ENCODE assay signal across 8 cellular contexts in the genomic region with DNA sequence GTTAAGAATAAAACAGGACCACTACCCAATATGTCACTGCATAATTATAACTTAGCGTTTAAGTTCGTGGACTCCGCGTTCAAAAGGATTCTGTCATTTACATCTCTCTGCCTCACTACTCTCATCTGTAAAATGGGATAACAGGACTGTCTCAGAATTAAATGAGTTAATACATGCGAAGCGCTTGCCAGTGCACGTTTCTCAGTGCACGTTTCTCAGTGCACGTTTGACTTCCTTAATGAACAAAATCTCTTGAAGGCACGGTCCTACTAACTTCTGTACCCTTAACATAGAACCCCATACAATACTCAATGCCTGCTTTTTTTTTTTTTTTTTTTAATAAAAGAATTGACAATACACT. TPM values are rescaled to one million over a fixed set of nuclear protein-coding genes. Genes with fewer than 3 reads are reported as not detected.
DNase-seq lines count a peak whose midpoint lies in the region; ATAC-seq, FAIRE-seq and TF ChIP-seq lines count a peak whose summit lies in the region.

No MANE protein-coding gene starts in this region.

- no peak for TF ChIP-seq CTCF in Peyer's patch (IDR thresholded peaks at IDR 0.05)
- no peak for TF ChIP-seq CTCF in esophagus muscularis mucosa (IDR thresholded peaks at IDR 0.05)
- no peak for TF ChIP-seq CTCF in pancreas (IDR thresholded peaks at IDR 0.05)
- TF ChIP-seq CTCF in GM13977 (IDR thresholded peaks at IDR 0.05; ENCODE audit: extremely low read depth, insufficient read depth, missing control alignments), result no peak

- H3K27ac ChIP-seq in Peyer's patch (peak overlapping the region; percentile 89 to 99 (median 94)), esophagus muscularis mucosa (replicated peaks in 1 of 4) (peak overlapping the region; percentile 91 to 97 (median 94)), pancreas (peak overlapping the region; percentile 90 to 98 (median 93))

- intact Hi-C loops in esophagus muscularis mucosa (cut with DNase I), result loop anchor here (10.0 kb wide), 1 partner anchor 177 kb away; no protein-coding TSS in a partner anchor
- intact Hi-C loops in pancreas (cut with DNase I), result no loop called here

- FAIRE-seq in pancreas (lab: Jason Lieb, UNC), result no peak

- peaks cover 0 to 10% (median 2%) of the 10 kb centered on the region in 4 donors for H3K4me1 ChIP-seq in Peyer's patch
- H3K4me1 ChIP-seq in esophagus muscularis mucosa, result peaks cover 16 to 26% (median 21%) of the 10 kb centered on the region in 4 donors
- peaks cover 0 to 7% (median 4%) of the 10 kb centered on the region in 3 donors for H3K4me1 ChIP-seq in pancreas

- peak; percentile 73 for DNase-seq in SIG-M5 treated with dmso at 0.1 percent for 504 hours (lab: John Stamatoyannopoulos, UW; ENCODE audit: unreplicated experiment)
- DNase-seq in SIG-M5 (lab: John Stamatoyannopoulos, UW), result no peak
- no peak for DNase-seq in Peyer's patch
- DNase-seq in esophagus muscularis mucosa (ENCODE audit: extremely low spot score), result no peak
- no peak for DNase-seq in pancreas
- no peak for DNase-seq in GM13977 (ENCODE audit: low spot score)
- DNase-seq in superior temporal gyrus (ENCODE audit: extremely low spot score), result no peak

- in situ Hi-C loops in GM13977 (cut with MboI; ENCODE audit: low pct_unique_long_range_greater_than_20kb, low sequenced_read_pairs, unreplicated experiment), result no loop called here

- WGBS in esophagus muscularis mucosa, result 9% methylated on average over 10 of the region's 10 CpGs
- 5% methylated on average over 10 of the region's 10 CpGs for WGBS in pancreas, 2 donors

- H3K9me3 ChIP-seq in Peyer's patch (no peaks in the 10 kb centered on the region), esophagus muscularis mucosa (no peaks in the 10 kb centered on the region), pancreas (no peaks in the 10 kb centered on the region)

- H3K36me3 ChIP-seq in Peyer's patch (peaks cover 0 to 8% (median 0%) of the 10 kb centered on the region in 3 donors), esophagus muscularis mucosa (peaks cover 0 to 17% (median 11%) of the 10 kb centered on the region in 4 donors), pancreas (no peaks in the 10 kb centered on the region)

- peak in 1 of 2 donors; percentile 6 for TF ChIP-seq POLR2A in Peyer's patch (IDR thresholded peaks at IDR 0.05)
- no peak for TF ChIP-seq POLR2A in esophagus muscularis mucosa (IDR thresholded peaks at IDR 0.05; ENCODE audit: low read depth)

- no peak for TF ChIP-seq EP300 in esophagus muscularis mucosa (IDR thresholded peaks at IDR 0.05)

- H3K4me3 ChIP-seq in Peyer's patch (peak overlapping the region; percentile 63 to 97 (median 85)), esophagus muscularis mucosa (peak overlapping the region; percentile 64 to 96 (median 80)), pancreas (peak overlapping the region; percentile 69 to 96 (median 84))

- peak; percentile 17 for ATAC-seq in HG02678 (IDR thresholded peaks at IDR 0.05; ENCODE audit: unreplicated experiment)
- ATAC-seq in pancreas, result peak in 3 of 4 donors; percentile 12 to 30 (median 29)

- H3K27me3 ChIP-seq in Peyer's patch (no peaks in the 10 kb centered on the region), esophagus muscularis mucosa (no peaks in the 10 kb centered on the region), pancreas (no peaks in the 10 kb centered on the region)

RNA-seq across cellular contexts. Expression of a gene that starts 0.5 kb away (rescaled TPM):
- total RNA-seq in Peyer's patch, result 10 to 100 TPM; 11.4 to 35.5 (median 14.9) TPM
- total RNA-seq in esophagus muscularis mucosa, result 10 to 100 TPM; 16.9 to 23.9 (median 20.7) TPM
- 10 to 100 TPM in 2 of 6 donors, 1 to 10 TPM in 4; 6.8 to 14.8 (median 8.6) TPM for total RNA-seq in pancreas
- polyA plus RNA-seq in pancreas, result 1 to 10 TPM; 2.1 to 7.1 TPM

RNA-seq across cellular contexts. Expression of a gene that starts 0.7 kb away (rescaled TPM):
- total RNA-seq in Peyer's patch (10 to 100 TPM in 2 of 4 donors, 1 to 10 TPM in 2; 5.4 to 32.2 (median 11.5) TPM), esophagus muscularis mucosa (10 to 100 TPM in 3 of 4 donors, 1 to 10 TPM in 1; 9.4 to 18.2 (median 13.9) TPM), pancreas (1 to 10 TPM; 3.8 to 9.7 (median 7.7) TPM)
- polyA plus RNA-seq in pancreas, result 1 to 10 TPM; 2.7 to 3.2 TPM

RNA-seq across cellular contexts. Expression of a gene that starts 59.8 kb away (rescaled TPM):
- total RNA-seq in Peyer's patch (100 to 1,000 TPM in 2 of 4 donors, 10 to 100 TPM in 2; 14.9 to 140 (median 99.8) TPM), esophagus muscularis mucosa (under 1 TPM in 1 of 4 donors, not detected in 3; 0.69 TPM), pancreas (10 to 100 TPM in 4 of 6 donors, 1 to 10 TPM in 2; 9.7 to 27.7 (median 16.0) TPM)
- 10 to 100 TPM; 13.5 to 22.7 TPM for polyA plus RNA-seq in pancreas

Comparison
In these comparisons a context has a peak if more than half of its experiments do, and no peak if none do; other contexts are left out.
1. RNA of a gene that starts 59.8 kb away (total RNA-seq): 14.9 to 140 TPM in Peyer's patch and 9.7 to 27.7 TPM in pancreas; 0.69 TPM in esophagus muscularis mucosa; every median in the first group is over 4 times any median in the second.
2. Peak in every context shown above with its lines, with median percentiles within 50 percentile points of each other: H3K27ac ChIP-seq and H3K4me3 ChIP-seq.